In genomic region chr11:132988381-132988780, GRCh38 we compare ENCODE assay signal across 5 cellular contexts.
"Had no signal": no experiment of that assay in that cellular context is flagged by ENCODE, and none has a peak within 500 bp of the region (broad histone marks: within the 10 kb centered on the region; RNA-seq: fewer than 3 reads in every experiment).

No MANE protein-coding gene starts in this region.

- H3K4me3 Mint-ChIP-seq: H9 had no signal

- H3K4me3 ChIP-seq: K562 had no signal

- ATAC-seq: K562 had no signal

- DNase-seq: GOT3, H9, HCEC 1CT, IMR-90 had no signal

- H3K9me3 Mint-ChIP-seq: H9 had no signal

- H3K27ac Mint-ChIP-seq: H9 had no signal
